Comparison of ENCODE assay signal across 34 cellular contexts in the genomic region with DNA sequence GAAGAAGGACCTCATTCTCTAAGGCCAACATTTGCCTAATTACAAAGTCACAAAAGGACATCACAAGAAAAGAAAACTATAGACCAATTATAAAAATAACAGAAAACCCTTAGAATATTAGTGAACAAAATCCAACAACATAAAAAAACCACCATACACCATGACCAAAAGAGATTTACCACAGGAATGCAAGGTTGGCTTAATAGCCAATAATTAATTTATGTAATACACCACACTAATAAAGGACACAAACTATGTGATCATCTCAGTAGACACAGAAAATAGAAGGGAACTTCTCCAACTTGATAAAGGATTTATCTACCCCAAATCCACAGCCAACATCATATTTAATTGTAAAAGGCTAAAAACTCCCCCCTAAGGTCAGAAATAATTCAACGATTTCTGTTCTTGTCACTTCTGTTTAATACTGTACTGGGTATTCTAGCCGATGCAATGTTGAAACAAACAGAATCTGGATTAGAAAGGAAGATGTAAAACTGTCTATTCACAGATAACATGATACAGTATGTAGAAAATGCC.
"Had no signal": no experiment of that assay in that cellular context is flagged by ENCODE, and none has a peak within 500 bp of the region (broad histone marks: within the 10 kb centered on the region; RNA-seq: fewer than 3 reads in every experiment).

No MANE protein-coding gene starts in this region.

- DNase-seq: Karpas-422, Kasumi-1, MG63, MM.1S, MV-4-11, NCI-H1048, NCI-H1092, NCI-H1092 treated with DMSO at 0.1 percent for 48 hours, NCI-H1105, NCI-H1105 treated with DMSO at 0.1 percent for 48 hours, NCI-H1417, NCI-H1417 treated with DMSO at 0.1 percent for 48 hours, NCI-H1436, NCI-H1436 treated with DMSO at 0.1 percent for 48 hours, NCI-H146, NCI-H1694, NCI-H1694 treated with DMSO at 0.1 percent for 48 hours, NCI-H187, NCI-H187 treated with DMSO at 0.1 percent for 48 hours, NCI-H1930, NCI-H2029, NCI-H2029 treated with DMSO at 0.1 percent for 48 hours, NCI-H2081, NCI-H2081 treated with DMSO at 0.1 percent for 48 hours, NCI-H2107, NCI-H2171, NCI-H2171 treated with DMSO at 0.1 percent for 48 hours, NCI-H2227 treated with DMSO at 0.1 percent for 48 hours, NCI-H226, NCI-H345, NCI-H446, NCI-H446 treated with DMSO at 0.1 percent for 48 hours, NCI-H510A, NCI-H510A treated with DMSO at 0.1 percent for 48 hours had no signal

- H3K4me3 ChIP-seq: MG63 had no signal

- H3K36me3 ChIP-seq: MG63 had no signal

- H3K27me3 ChIP-seq: MG63 had no signal
